In the genomic region with DNA sequence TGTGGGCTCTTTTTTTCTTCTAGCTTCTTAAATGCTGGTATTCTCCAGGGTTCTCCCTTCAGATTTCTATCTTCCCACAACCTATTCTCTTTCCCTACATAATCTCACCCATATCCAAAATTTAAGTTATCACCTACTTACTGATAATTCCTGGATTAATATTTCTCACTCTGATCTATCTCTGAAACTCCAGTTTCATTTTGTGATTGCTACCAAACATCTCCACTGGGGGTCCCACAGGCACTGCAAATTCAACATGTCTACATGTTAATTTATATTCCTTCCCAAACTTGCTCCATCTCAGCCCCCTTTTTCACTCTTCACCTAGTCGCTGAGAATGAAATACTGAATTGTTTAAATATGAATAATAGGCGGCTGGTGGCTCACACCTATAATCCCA, we compare ENCODE assay signal across 8 cellular contexts. TPM values are rescaled to one million over a fixed set of nuclear protein-coding genes. Genes with fewer than 3 reads are reported as not detected.
DNase-seq lines count a peak whose midpoint lies in the region; ATAC-seq and TF ChIP-seq lines count a peak whose summit lies in the region.

No MANE protein-coding gene starts in this region.

- no peaks in the 10 kb centered on the region for H3K9me2 ChIP-seq in hepatocyte (replicated peaks; ENCODE audit: insufficient read depth)

- CTCF ChIA-PET in CD4-positive, alpha-beta T cell (lab: Charles Lee) = interaction anchor here (0.7 to 3.4 kb wide), 3 partner anchors 18 to 68 kb away, joined by 3 to 24 read pairs (median 3); no protein-coding TSS in a partner anchor

- H3K4me3 Mint-ChIP-seq in CD4-positive, alpha-beta T cell = peak overlapping the region; percentile 40

- peaks cover 16% of the 10 kb centered on the region for H3K4me1 ChIP-seq in hepatocyte (ENCODE audit: insufficient read depth)

- no peaks in the 10 kb centered on the region for H3K27me3 Mint-ChIP-seq in CD4-positive, alpha-beta T cell

- intact Hi-C loops in CD4-positive, alpha-beta T cell (cut with DNase I, micrococcal nuclease) = loop anchor here (1.0 to 10.0 kb wide), 4 partner anchors 67 to 358 kb away; a partner anchor contains a TSS

- H4K20me1 ChIP-seq in hepatocyte (ENCODE audit: insufficient read depth, poor library complexity, severe bottlenecking) = no peaks in the 10 kb centered on the region

- peak; percentile 61 for TF ChIP-seq CTCF in CD4-positive, alpha-beta T cell (IDR thresholded peaks at IDR 0.05)
- TF ChIP-seq CTCF in VCaP (conservative IDR thresholded peaks at IDR 0.05) (peak; percentile 25; the same call in 1 of the 2 replicates), hepatocyte (IDR thresholded peaks at IDR 0.05; ENCODE audit: poor library complexity) (peak; percentile 32)

- no peaks in the 10 kb centered on the region for H3K36me3 Mint-ChIP-seq in CD4-positive, alpha-beta T cell (ENCODE audit: low read depth)

- no peak overlapping the region for H2AFZ ChIP-seq in hepatocyte

- no peaks in the 10 kb centered on the region for H3K79me2 ChIP-seq in hepatocyte

- H3K4me3 ChIP-seq in hepatocyte = no peak overlapping the region

- no peak overlapping the region for H3K27ac ChIP-seq in CD4-positive, alpha-beta T cell (ENCODE audit: low read depth, low read length)
- no peak overlapping the region for H3K27ac ChIP-seq in VCaP
- H3K27ac ChIP-seq in hepatocyte = no peak overlapping the region

- H3K9me3 Mint-ChIP-seq in CD4-positive, alpha-beta T cell = no peaks in the 10 kb centered on the region

- no peaks in the 10 kb centered on the region for H3K27me3 ChIP-seq in CD4-positive, alpha-beta T cell (ENCODE audit: control insufficient read depth, insufficient read depth, low read length)
- H3K27me3 ChIP-seq in hepatocyte = no peaks in the 10 kb centered on the region

- no peak for ATAC-seq in CD4-positive, alpha-beta T cell (ENCODE audit: poor library complexity)
- ATAC-seq in GM18909 (IDR thresholded peaks at IDR 0.05; ENCODE audit: poor library complexity, unreplicated experiment) (peak; percentile 50), GM21737 (IDR thresholded peaks at IDR 0.05; ENCODE audit: unreplicated experiment) (no peak)

- no peak overlapping the region for H3K4me2 ChIP-seq in hepatocyte

- no peaks in the 10 kb centered on the region for H3K9me3 ChIP-seq in CD4-positive, alpha-beta T cell (ENCODE audit: control insufficient read depth, low read length)
- no peaks in the 10 kb centered on the region for H3K9me3 ChIP-seq in hepatocyte (ENCODE audit: low read depth)

- 94% methylated on average over 2 of the region's 2 CpGs for WGBS in hepatocyte (ENCODE audit: low lambda C conversion rate, missing lambda C conversion rate)

- POLR2A ChIA-PET in CD4-positive, alpha-beta T cell (lab: Charles Lee) = interaction anchor here (1.2 to 3.0 kb wide), 2 partner anchors 91 to 215 kb away, joined by 4 to 18 read pairs; a partner anchor contains a TSS

- peak in 1 of 10 experiments; percentile 19 for DNase-seq in CD4-positive, alpha-beta T cell
- DNase-seq in hepatocyte (ENCODE audit: low spot score) = no peak
- no peak for DNase-seq in DMS79 treated with DMSO at 0.1 percent for 48 hours (lab: John Stamatoyannopoulos, UW)
- DNase-seq in amniotic stem cell (lab: John Stamatoyannopoulos, UW) = no peak
- DNase-seq in glomerular visceral epithelial cell (ENCODE audit: extremely low spot score) = no peak

- peaks cover 58% of the 10 kb centered on the region for H3K4me1 Mint-ChIP-seq in CD4-positive, alpha-beta T cell (ENCODE audit: low read depth)

- no peaks in the 10 kb centered on the region for H3K36me3 ChIP-seq in hepatocyte (replicated peaks; ENCODE audit: insufficient read depth, low read depth)

- H3K27ac Mint-ChIP-seq in CD4-positive, alpha-beta T cell = peak overlapping the region; percentile 14

RNA-seq across cellular contexts. Expression of a gene that starts 9.9 kb away (rescaled TPM):
- total RNA-seq in CD4-positive, alpha-beta T cell = not detected
- not detected in 2 replicates for total RNA-seq in hepatocyte
- polyA plus RNA-seq in hepatocyte = not detected in 2 replicates

RNA-seq across cellular contexts. Expression of a gene that starts 21.6 kb away (rescaled TPM):
- total RNA-seq in CD4-positive, alpha-beta T cell = under 1 TPM; 0.08 to 0.14 TPM
- 0.20 and 0.96 TPM in 2 replicates for total RNA-seq in hepatocyte
- polyA plus RNA-seq in hepatocyte = 0.16 TPM in 1 of 2 replicates, not detected in the other
